20 cellular contexts compared by ENCODE assay signal in genomic region chr18:79495591-79496071, GRCh38.
DNase-seq lines count a peak whose midpoint lies in the region; ATAC-seq, FAIRE-seq and TF ChIP-seq lines count a peak whose summit lies in the region.
"Had no signal": no experiment of that assay in that cellular context is flagged by ENCODE, and none has a peak within 500 bp of the region (broad histone marks: within the 10 kb centered on the region; RNA-seq: fewer than 3 reads in every experiment).

No MANE protein-coding gene starts in this region.

- peaks cover 0 to 6% (median 0%) of the 10 kb centered on the region in 11 experiments; a peak in 4 of 22 replicates for H4K20me1 ChIP-seq in BLaER1 treated with 17β-estradiol and CSF1 and Interleukin-3, amounts not matched to agents 10 nM and 100 nM

- POLR2A ChIA-PET in CD4-positive, alpha-beta T cell (lab: Charles Lee), result interaction anchor here (0.6 to 1.3 kb wide), 3 partner anchors 25 to 28 kb away, joined by 3 read pairs; no protein-coding TSS in a partner anchor

- peak overlapping the region in 7 of 10 experiments; percentile 22 to 63 (median 45); a peak in 9 of 20 replicates for H3K4me3 ChIP-seq in BLaER1 treated with 17β-estradiol and CSF1 and Interleukin-3, amounts not matched to agents 10 nM and 100 nM
- H3K4me3 ChIP-seq in kidney (ENCODE audit: low read length in 2 of 2) (no peak overlapping the region), HAP-1 (no peak overlapping the region)
- H3K4me3 ChIP-seq: SJSA1, testis had no signal

- peak overlapping the region; percentile 80 for H3K27ac Mint-ChIP-seq in CD4-positive, alpha-beta T cell
- H3K27ac Mint-ChIP-seq: T-helper 2 cell treated with Interferon-gamma antibody and Interleukin-4, amounts not matched to agents 5 μg/mL and 100 μg/mL, for 36 hours had no signal

- TF ChIP-seq CTCF in CD4-positive, alpha-beta T cell (IDR thresholded peaks at IDR 0.05), result no peak
- no peak for TF ChIP-seq CTCF in kidney (IDR thresholded peaks at IDR 0.05; ENCODE audit: borderline replicate concordance, extremely low read depth, insufficient read depth)

- H3K36me3 Mint-ChIP-seq in CD4-positive, alpha-beta T cell (ENCODE audit: low read depth), result peaks cover 67% of the 10 kb centered on the region

- H3K4me1 ChIP-seq in BLaER1 treated with 17β-estradiol and CSF1 and Interleukin-3, amounts not matched to agents 10 nM and 100 nM, result peaks cover 35 to 73% (median 65%) of the 10 kb centered on the region in 10 experiments
- H3K4me1 ChIP-seq in kidney (ENCODE audit: control insufficient read depth in 1 of 2, insufficient read depth in 1 of 2, low read depth in 1 of 2, low read length in 2 of 2), result no peaks in the 10 kb centered on the region
- no peaks in the 10 kb centered on the region for H3K4me1 ChIP-seq in HAP-1
- H3K4me1 ChIP-seq: testis had no signal

- peaks cover 28% of the 10 kb centered on the region for H3K4me1 Mint-ChIP-seq in CD4-positive, alpha-beta T cell (ENCODE audit: low read depth)

- H3K4me2 ChIP-seq in BLaER1 treated with 17β-estradiol and CSF1 and Interleukin-3, amounts not matched to agents 10 nM and 100 nM, result peak overlapping the region; percentile 81 to 99 (median 92)

- H3K4me3 Mint-ChIP-seq in CD4-positive, alpha-beta T cell, result no peak overlapping the region
- H3K4me3 Mint-ChIP-seq: activated naive CD8-positive, alpha-beta T cell; T-helper 2 cell treated with Interferon-gamma antibody and Interleukin-4, amounts not matched to agents 5 μg/mL and 100 μg/mL, for 36 hours had no signal

- H3K9me3 ChIP-seq in BLaER1 treated with 17β-estradiol and CSF1 and Interleukin-3, amounts not matched to agents 10 nM and 100 nM (replicated peaks in 1 of 11), result peaks cover 24 to 40% (median 33%) of the 10 kb centered on the region in 11 experiments
- H3K9me3 ChIP-seq in CD4-positive, alpha-beta T cell (ENCODE audit: control insufficient read depth, low read length), result peaks cover 26% of the 10 kb centered on the region
- H3K9me3 ChIP-seq in kidney (ENCODE audit: control insufficient read depth in 1 of 2, low read length in 2 of 2) (peaks cover 3 to 7% of the 10 kb centered on the region in 2 donors), HAP-1 (no peaks in the 10 kb centered on the region; the same call in none of the 2 replicates)
- H3K9me3 ChIP-seq: testis had no signal

- H3K36me3 ChIP-seq in BLaER1 treated with 17β-estradiol and CSF1 and Interleukin-3, amounts not matched to agents 10 nM and 100 nM, result peaks cover 5 to 34% (median 22%) of the 10 kb centered on the region in 11 experiments; a peak in 18 of 22 replicates
- no peaks in the 10 kb centered on the region for H3K36me3 ChIP-seq in kidney (ENCODE audit: control insufficient read depth in 1 of 2, insufficient read depth in 2 of 2, low read length in 2 of 2)
- no peaks in the 10 kb centered on the region for H3K36me3 ChIP-seq in HAP-1 (replicated peaks)
- H3K36me3 ChIP-seq: SJSA1 had no signal

- CTCF ChIA-PET in CD4-positive, alpha-beta T cell (lab: Charles Lee), result no interaction called here

- peak overlapping the region in 9 of 11 experiments; percentile 55 to 79 (median 73); a peak in 17 of 22 replicates for H3K9ac ChIP-seq in BLaER1 treated with 17β-estradiol and CSF1 and Interleukin-3, amounts not matched to agents 10 nM and 100 nM
- H3K9ac ChIP-seq in kidney (ENCODE audit: low read length in 2 of 2), result no peak overlapping the region

- in situ Hi-C loops in HAP-1 (cut with MboI; ENCODE audit: low sequenced_read_pairs), result no loop called here

- ATAC-seq in CD4-positive, alpha-beta T cell (ENCODE audit: poor library complexity), result peak; percentile 51
- ATAC-seq in GM19455 (IDR thresholded peaks at IDR 0.05; ENCODE audit: unreplicated experiment), result no peak
- ATAC-seq: activated CD4-positive, CD25-positive, alpha-beta regulatory T cell treated with anti-CD3 and anti-CD28 coated beads, Interleukin-2, amount 50 U/mL, for 24 hours had no signal

- peak overlapping the region in 9 of 11 experiments; percentile 68 to 90 (median 82); a peak in 18 of 22 replicates for H3K27ac ChIP-seq in BLaER1 treated with 17β-estradiol and CSF1 and Interleukin-3, amounts not matched to agents 10 nM and 100 nM
- no peak overlapping the region for H3K27ac ChIP-seq in CD4-positive, alpha-beta T cell (ENCODE audit: low read depth, low read length)
- no peak overlapping the region for H3K27ac ChIP-seq in kidney (ENCODE audit: low read depth in 2 of 2, low read length in 2 of 2)
- H3K27ac ChIP-seq: C4-2B, SJSA1, testis had no signal

- peaks cover 0 to 11% (median 0%) of the 10 kb centered on the region in 11 experiments; a peak in 2 of 22 replicates for H3K27me3 ChIP-seq in BLaER1 treated with 17β-estradiol and CSF1 and Interleukin-3, amounts not matched to agents 10 nM and 100 nM
- H3K27me3 ChIP-seq in CD4-positive, alpha-beta T cell (ENCODE audit: control insufficient read depth, insufficient read depth, low read length), result no peaks in the 10 kb centered on the region
- no peaks in the 10 kb centered on the region for H3K27me3 ChIP-seq in HAP-1 (ENCODE audit: low read depth)
- H3K27me3 ChIP-seq: SJSA1, testis had no signal

- no peaks in the 10 kb centered on the region for H3K27me3 Mint-ChIP-seq in CD4-positive, alpha-beta T cell
- H3K27me3 Mint-ChIP-seq: activated naive CD8-positive, alpha-beta T cell had no signal

- no peak for FAIRE-seq in kidney (lab: Jason Lieb, UNC)
- FAIRE-seq: bronchial epithelial cell had no signal

- no peak for DNase-seq in CD4-positive, alpha-beta T cell
- peak; percentile 51 for DNase-seq in kidney
- peak; percentile 66 for DNase-seq in posterior vena cava (ENCODE audit: low spot score)
- DNase-seq in HAP-1 (ENCODE audit: low spot score in 2 of 2), result no peak
- no peak for DNase-seq in NCI-H748 treated with DMSO at 0.1 percent for 48 hours (lab: John Stamatoyannopoulos, UW)
- DNase-seq: DND-41; effector CD4-positive, alpha-beta T cell; hippocampal formation; NCI-H1930; NCI-H510A; stimulated activated CD4-positive, alpha-beta T cell treated with anti-CD3 and anti-CD28 coated beads, Interleukin-1b, Interleukin-23, amount 100 ng/mL, for 48 hours; testis had no signal

- intact Hi-C loops in CD4-positive, alpha-beta T cell (cut with DNase I, micrococcal nuclease), result no loop called here
- intact Hi-C loops in kidney (cut with DNase I), result no loop called here
- intact Hi-C loops in posterior vena cava (cut with DNase I), result no loop called here

- peaks cover 15% of the 10 kb centered on the region for H3K9me3 Mint-ChIP-seq in CD4-positive, alpha-beta T cell

Comparison
In these comparisons a context has a peak if more than half of its experiments do, and no peak if none do; other contexts are left out.
1. H3K27ac ChIP-seq: peak in BLaER1 treated with 17β-estradiol and CSF1 and Interleukin-3, amounts not matched to agents 10 nM and 100 nM (9 of 11); none in CD4-positive, alpha-beta T cell (single experiment) and kidney (0 of 2).
2. H3K4me3 ChIP-seq: peak in BLaER1 treated with 17β-estradiol and CSF1 and Interleukin-3, amounts not matched to agents 10 nM and 100 nM (7 of 10); none in kidney (0 of 2) and HAP-1 (single experiment).
3. H3K9ac ChIP-seq: peak in BLaER1 treated with 17β-estradiol and CSF1 and Interleukin-3, amounts not matched to agents 10 nM and 100 nM (9 of 11); none in kidney (0 of 2).
4. DNase-seq: peak in kidney (single experiment) and posterior vena cava (single experiment); none in CD4-positive, alpha-beta T cell (0 of 10), HAP-1 (0 of 2) and NCI-H748 treated with DMSO at 0.1 percent for 48 hours (single experiment).